13 cellular contexts compared by ENCODE assay signal in genomic region chr2:85728342-85728741, GRCh38. TPM values are rescaled to one million over a fixed set of nuclear protein-coding genes. Genes with fewer than 3 reads are reported as not detected.
"Had no signal": no experiment of that assay in that cellular context is flagged by ENCODE, and none has a peak within 500 bp of the region (broad histone marks: within the 10 kb centered on the region; RNA-seq: fewer than 3 reads in every experiment).

No MANE protein-coding gene starts in this region.

- H3K36me3 Mint-ChIP-seq: immature natural killer cell; stimulated activated effector memory CD8-positive, alpha-beta T cell treated with anti-CD3 and anti-CD28 coated beads, Interleukin-12 subunit alpha, Interleukin-12 subunit beta, amount 100 ng/mL, for 72 hours had no signal

- H3K9me3 ChIP-seq: adrenal gland, body of pancreas, ovary, SJSA1 had no signal

- H3K9me3 Mint-ChIP-seq: activated CD8-positive, alpha-beta T cell treated with anti-CD3 and anti-CD28 coated beads for 36 hours; activated naive CD4-positive, alpha-beta T cell treated with anti-CD3 and anti-CD28 coated beads for 36 hours; dendritic cell treated with granulocyte-macrophage colony-stimulating factor and Interleukin-4, amounts not matched to agents 40 ng/mL and 50 ng/mL, for 4 days; immature natural killer cell; neural crest cell; stimulated activated effector memory CD8-positive, alpha-beta T cell treated with anti-CD3 and anti-CD28 coated beads, Interleukin-12 subunit alpha, Interleukin-12 subunit beta, amount 100 ng/mL, for 72 hours had no signal

- H3K27me3 ChIP-seq: adrenal gland, body of pancreas, ovary, SJSA1 had no signal

- H3K4me3 Mint-ChIP-seq: activated CD8-positive, alpha-beta T cell treated with anti-CD3 and anti-CD28 coated beads for 36 hours; activated naive CD4-positive, alpha-beta T cell treated with anti-CD3 and anti-CD28 coated beads for 36 hours; dendritic cell treated with granulocyte-macrophage colony-stimulating factor and Interleukin-4, amounts not matched to agents 40 ng/mL and 50 ng/mL, for 4 days; neural crest cell; stimulated activated effector memory CD8-positive, alpha-beta T cell treated with anti-CD3 and anti-CD28 coated beads, Interleukin-12 subunit alpha, Interleukin-12 subunit beta, amount 100 ng/mL, for 72 hours had no signal

- H3K27ac ChIP-seq: ovary, SJSA1 had no signal

- H3K36me3 ChIP-seq: adrenal gland, ovary, SJSA1 had no signal

- H3K4me3 ChIP-seq: adrenal gland, body of pancreas, ovary, SJSA1 had no signal

- DNase-seq: cerebellar nuclear complex had no signal

- H3K27ac Mint-ChIP-seq: activated CD8-positive, alpha-beta T cell treated with anti-CD3 and anti-CD28 coated beads for 36 hours; activated naive CD4-positive, alpha-beta T cell treated with anti-CD3 and anti-CD28 coated beads for 36 hours; dendritic cell treated with granulocyte-macrophage colony-stimulating factor and Interleukin-4, amounts not matched to agents 40 ng/mL and 50 ng/mL, for 4 days; immature natural killer cell had no signal

RNA-seq across cellular contexts. Expression of gene ATOH8, which starts 25.4 kb away (rescaled TPM):
- total RNA-seq: activated CD8-positive, alpha-beta T cell treated with anti-CD3 and anti-CD28 coated beads for 36 hours; activated naive CD4-positive, alpha-beta T cell treated with anti-CD3 and anti-CD28 coated beads for 36 hours had no signal
- polyA plus RNA-seq: immature natural killer cell had no signal

RNA-seq across cellular contexts. Expression of gene GNLY, which starts 34.2 kb away (rescaled TPM):
- total RNA-seq: epithelial cell of proximal tubule, neural crest cell, renal cortical epithelial cell, SJSA1 had no signal
